36 cellular contexts compared by ENCODE assay signal in the genomic region with DNA sequence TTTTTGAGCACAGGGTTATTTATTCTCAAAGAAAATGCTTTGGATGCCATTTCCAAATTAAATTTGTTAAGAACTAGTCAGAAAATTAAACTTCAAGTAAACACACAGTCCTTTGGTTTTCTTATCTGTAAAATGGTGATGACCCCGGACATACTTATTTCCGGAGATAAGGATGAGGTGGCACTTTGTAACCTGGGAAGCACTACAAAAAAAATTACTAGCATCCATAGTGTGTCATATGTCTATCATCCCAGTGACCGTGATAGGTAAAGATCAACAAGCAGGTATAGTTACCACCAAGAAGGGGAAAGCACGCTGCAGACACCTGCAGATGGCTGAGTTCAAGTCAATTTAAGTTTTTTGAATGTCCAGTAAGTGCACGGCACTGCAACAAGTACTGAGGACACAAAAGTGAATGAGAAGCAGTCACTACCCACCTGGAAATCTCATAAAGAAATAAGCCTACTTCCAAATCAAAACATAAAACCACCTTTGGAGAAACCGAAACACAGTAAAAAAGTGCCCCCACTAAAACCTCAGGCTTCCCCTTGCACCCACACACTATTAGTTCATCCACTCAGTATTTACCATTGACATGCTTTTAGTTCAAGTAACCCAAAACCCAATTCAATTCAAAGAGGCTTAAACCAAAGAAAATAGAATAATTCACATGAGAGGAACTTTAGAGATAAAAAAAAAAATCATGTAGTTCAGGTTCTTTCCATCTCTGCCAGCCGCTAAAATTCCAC. TPM values are rescaled to one million over a fixed set of nuclear protein-coding genes. Genes with fewer than 3 reads are reported as not detected.
"Had no signal": no experiment of that assay in that cellular context is flagged by ENCODE, and none has a peak within 500 bp of the region (broad histone marks: within the 10 kb centered on the region; RNA-seq: fewer than 3 reads in every experiment).

No MANE protein-coding gene starts in this region.

- FAIRE-seq: RCC 7860 had no signal

- H3K36me3 Mint-ChIP-seq: activated CD8-positive, alpha-beta memory T cell treated with anti-CD3 and anti-CD28 coated beads, Interleukin-2, amount 10 ng/mL, durations not matched to agents 7 days and 5 days; activated naive CD4-positive, alpha-beta T cell treated with anti-CD3 and anti-CD28 coated beads, Interleukin-2, amount 50 U/mL, for 24 hours; activated naive CD8-positive, alpha-beta T cell treated with anti-CD3 and anti-CD28 coated beads, Interleukin-2, amount 10 ng/mL, durations not matched to agents 7 days and 5 days had no signal

- H3K9me3 ChIP-seq: ascending aorta, MG63 had no signal

- DNase-seq: activated CD4-positive, alpha-beta memory T cell treated with anti-CD3 and anti-CD28 coated beads, Interleukin-2, amount 10 ng/mL, durations not matched to agents 7 days and 5 days; activated CD4-positive, alpha-beta T cell treated with anti-CD3 and anti-CD28 coated beads for 1 hour; activated CD4-positive, alpha-beta T cell treated with anti-CD3 and anti-CD28 coated beads for 48 hours; activated CD4-positive, CD25-positive, alpha-beta regulatory T cell; activated CD8-positive, alpha-beta memory T cell treated with anti-CD3 and anti-CD28 coated beads for 24 hours; activated CD8-positive, alpha-beta memory T cell treated with anti-CD3 and anti-CD28 coated beads, Interleukin-2, amount 10 ng/mL, durations not matched to agents 7 days and 5 days; activated CD8-positive, alpha-beta memory T cell treated with anti-CD3 and anti-CD28 coated beads, Interleukin-2, amount 50 U/mL, for 48 hours; activated effector memory CD4-positive, alpha-beta T cell treated with anti-CD3 and anti-CD28 coated beads, Interleukin-2, amount 50 U/mL, for 16 hours; activated naive CD4-positive, alpha-beta T cell; activated naive CD8-positive, alpha-beta T cell treated with anti-CD3 and anti-CD28 coated beads, Interleukin-2, amount 10 ng/mL, durations not matched to agents 7 days and 5 days; activated T-cell treated with anti-CD3 and anti-CD28 coated beads, Interleukin-2, amount 50 U/mL, for 48 hours; amygdala; Kasumi-1; MG63; NCI-H1048; NCI-H1105 treated with DMSO at 0.1 percent for 48 hours; NCI-H1436; NCI-H1694; NCI-H1930; NCI-H2081 treated with DMSO at 0.1 percent for 48 hours; NCI-H226; NCI-H446 treated with DMSO at 0.1 percent for 48 hours; NCI-H524; NCI-H69; NCI-H82; PC-3; T1000; WERI-Rb-1 had no signal

- H3K4me1 Mint-ChIP-seq: activated naive CD4-positive, alpha-beta T cell treated with anti-CD3 and anti-CD28 coated beads, Interleukin-2, amount 50 U/mL, for 24 hours had no signal

- ATAC-seq: activated CD8-positive, alpha-beta memory T cell treated with anti-CD3 and anti-CD28 coated beads, Interleukin-2, amount 10 ng/mL, durations not matched to agents 7 days and 5 days; PC-3; Right ventricle myocardium inferior had no signal

- H3K27me3 ChIP-seq: ascending aorta had no signal

- H3K9me3 Mint-ChIP-seq: activated CD4-positive, alpha-beta memory T cell treated with anti-CD3 and anti-CD28 coated beads, Interleukin-2, amount 10 ng/mL, durations not matched to agents 7 days and 5 days; activated naive CD4-positive, alpha-beta T cell treated with anti-CD3 and anti-CD28 coated beads, Interleukin-2, amount 50 U/mL, for 24 hours; activated naive CD8-positive, alpha-beta T cell treated with anti-CD3 and anti-CD28 coated beads, Interleukin-2, amount 10 ng/mL, durations not matched to agents 7 days and 5 days had no signal

- H3K4me1 ChIP-seq: ascending aorta had no signal

- H3K27ac Mint-ChIP-seq: activated CD4-positive, alpha-beta memory T cell treated with anti-CD3 and anti-CD28 coated beads, Interleukin-2, amount 10 ng/mL, durations not matched to agents 7 days and 5 days; activated CD8-positive, alpha-beta memory T cell treated with anti-CD3 and anti-CD28 coated beads, Interleukin-2, amount 10 ng/mL, durations not matched to agents 7 days and 5 days; activated naive CD4-positive, alpha-beta T cell treated with anti-CD3 and anti-CD28 coated beads, Interleukin-2, amount 50 U/mL, for 24 hours; activated naive CD8-positive, alpha-beta T cell treated with anti-CD3 and anti-CD28 coated beads, Interleukin-2, amount 10 ng/mL, durations not matched to agents 7 days and 5 days had no signal

- H3K36me3 ChIP-seq: ascending aorta, MG63, WERI-Rb-1 had no signal

- H3K4me3 ChIP-seq: ascending aorta, MG63, SK-N-MC had no signal

- H3K4me3 Mint-ChIP-seq: activated CD4-positive, alpha-beta memory T cell treated with anti-CD3 and anti-CD28 coated beads, Interleukin-2, amount 10 ng/mL, durations not matched to agents 7 days and 5 days; activated CD8-positive, alpha-beta memory T cell treated with anti-CD3 and anti-CD28 coated beads, Interleukin-2, amount 10 ng/mL, durations not matched to agents 7 days and 5 days; activated naive CD4-positive, alpha-beta T cell treated with anti-CD3 and anti-CD28 coated beads, Interleukin-2, amount 50 U/mL, for 24 hours; activated naive CD8-positive, alpha-beta T cell treated with anti-CD3 and anti-CD28 coated beads, Interleukin-2, amount 10 ng/mL, durations not matched to agents 7 days and 5 days had no signal

- H3K27ac ChIP-seq: ascending aorta, RWPE1, SK-N-MC, WERI-Rb-1 had no signal

RNA-seq across cellular contexts. Expression of a gene that starts 24.6 kb away (rescaled TPM):
- total RNA-seq: activated CD8-positive, alpha-beta memory T cell treated with anti-CD3 and anti-CD28 coated beads, Interleukin-2, amount 10 ng/mL, durations not matched to agents 7 days and 5 days; T-helper 1 cell treated with Interleukin-12 subunit alpha and Interleukin-12 subunit beta and Interleukin-4 antibody, amounts not matched to agents 30 ng/mL and 1 ng/mL, for 36 hours; T-helper 2 cell treated with Interferon-gamma antibody and Interleukin-4, amounts not matched to agents 100 ng/mL and 5 ng/mL, for 36 hours had no signal
